1 cellular context compared by ENCODE assay signal in the genomic region with DNA sequence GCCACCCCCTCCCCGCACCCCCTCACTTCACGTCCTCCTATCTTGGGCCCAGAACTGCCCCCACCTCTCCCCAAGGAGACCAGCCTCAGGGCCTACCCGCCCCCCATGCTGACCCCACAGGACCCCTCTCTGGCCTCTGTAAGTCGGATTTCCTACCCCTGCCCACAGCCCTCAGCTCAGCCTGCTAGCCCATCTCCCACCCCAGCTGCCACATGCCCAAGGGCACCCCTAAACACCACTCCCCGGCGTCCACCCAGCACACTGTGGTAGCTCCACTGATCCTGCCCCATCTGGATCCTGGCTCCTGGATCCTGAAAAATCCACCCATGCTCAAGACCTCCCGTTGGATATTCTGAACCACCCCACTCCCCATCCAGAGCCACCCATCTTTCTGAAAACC.
TF ChIP-seq lines count a peak whose summit lies in the region.

No MANE protein-coding gene starts in this region.

TF ChIP-seq in WTC11, 78 proteins besides CTCF, POLR2A, EP300 and RAD21 (continued from another document):
- TF ChIP-seq, protein P1, sequence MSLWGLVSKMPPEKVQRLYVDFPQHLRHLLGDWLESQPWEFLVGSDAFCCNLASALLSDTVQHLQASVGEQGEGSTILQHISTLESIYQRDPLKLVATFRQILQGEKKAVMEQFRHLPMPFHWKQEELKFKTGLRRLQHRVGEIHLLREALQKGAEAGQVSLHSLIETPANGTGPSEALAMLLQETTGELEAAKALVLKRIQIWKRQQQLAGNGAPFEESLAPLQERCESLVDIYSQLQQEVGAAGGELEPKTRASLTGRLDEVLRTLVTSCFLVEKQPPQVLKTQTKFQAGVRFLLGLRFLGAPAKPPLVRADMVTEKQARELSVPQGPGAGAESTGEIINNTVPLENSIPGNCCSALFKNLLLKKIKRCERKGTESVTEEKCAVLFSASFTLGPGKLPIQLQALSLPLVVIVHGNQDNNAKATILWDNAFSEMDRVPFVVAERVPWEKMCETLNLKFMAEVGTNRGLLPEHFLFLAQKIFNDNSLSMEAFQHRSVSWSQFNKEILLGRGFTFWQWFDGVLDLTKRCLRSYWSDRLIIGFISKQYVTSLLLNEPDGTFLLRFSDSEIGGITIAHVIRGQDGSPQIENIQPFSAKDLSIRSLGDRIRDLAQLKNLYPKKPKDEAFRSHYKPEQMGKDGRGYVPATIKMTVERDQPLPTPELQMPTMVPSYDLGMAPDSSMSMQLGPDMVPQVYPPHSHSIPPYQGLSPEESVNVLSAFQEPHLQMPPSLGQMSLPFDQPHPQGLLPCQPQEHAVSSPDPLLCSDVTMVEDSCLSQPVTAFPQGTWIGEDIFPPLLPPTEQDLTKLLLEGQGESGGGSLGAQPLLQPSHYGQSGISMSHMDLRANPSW (CRISPR knock-in tag; conservative IDR thresholded peaks at IDR 0.05; ENCODE audit: low read depth) = no peak
- no peak for TF ChIP-seq ETV6 (CRISPR knock-in tag; IDR thresholded peaks at IDR 0.05)
- no peak for TF ChIP-seq MYBL2 (CRISPR knock-in tag; IDR thresholded peaks at IDR 0.05)
- no peak for TF ChIP-seq TCF7 (CRISPR knock-in tag; IDR thresholded peaks at IDR 0.05; ENCODE audit: low read depth)
